ENCODE assay signal across 16 cellular contexts in the genomic region with DNA sequence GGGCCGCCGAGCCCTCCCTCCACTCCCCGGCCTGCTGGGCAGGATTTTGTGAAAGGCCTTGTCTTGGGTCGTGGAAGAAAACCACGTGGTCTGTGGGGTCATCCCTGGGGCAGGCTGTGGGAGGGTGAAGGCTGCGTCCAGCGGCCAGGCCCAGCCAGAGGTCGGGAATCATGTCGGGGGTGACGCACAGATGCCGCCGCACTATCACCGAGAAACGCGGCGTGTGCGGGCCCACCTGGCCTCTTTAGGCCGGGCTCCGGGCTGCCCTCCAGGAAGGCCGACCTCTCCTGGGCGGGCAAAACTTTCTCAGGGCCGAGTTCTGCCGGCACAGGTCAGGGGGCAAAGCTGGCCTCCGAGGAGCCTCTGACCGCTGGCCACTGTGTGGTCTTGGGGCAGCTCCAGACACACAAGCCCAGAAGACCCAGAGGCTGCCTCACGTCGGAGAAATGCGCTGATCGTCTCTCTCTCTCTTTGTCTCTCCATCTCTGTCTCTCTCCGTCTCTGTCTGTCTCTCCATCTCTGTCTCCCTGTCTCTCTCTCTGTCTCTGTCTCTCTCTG. TPM values are rescaled to one million over a fixed set of nuclear protein-coding genes. Genes with fewer than 3 reads are reported as not detected.
A peak's percentile ranks its signal among the peaks of the same experiment; 100 is the strongest.
DNase-seq lines count a peak whose midpoint lies in the region; ATAC-seq and TF ChIP-seq lines count a peak whose summit lies in the region.
"Had no signal": no experiment of that assay in that cellular context is flagged by ENCODE, and none has a peak within 500 bp of the region (broad histone marks: within the 10 kb centered on the region; RNA-seq: fewer than 3 reads in every experiment).

No MANE protein-coding gene starts in this region.

- no peak for DNase-seq in T-cell
- DNase-seq in nephron progenitor cell = no peak
- DNase-seq in CD1c-positive myeloid dendritic cell (ENCODE audit: extremely low spot score) = no peak
- no peak for DNase-seq in ascending aorta (ENCODE audit: low spot score in 2 of 2)
- DNase-seq: AML-193, cerebellar nuclear complex, erythroblast, mesendoderm, NCI-H1092 treated with DMSO at 0.1 percent for 48 hours, NCI-H2227 treated with DMSO at 0.1 percent for 48 hours, PC-3 had no signal

- 70 to 73% methylated on average over 4 to 5 of the region's 30 CpGs for WGBS in gastroesophageal sphincter (ENCODE audit: low coverage in 1 of 2), 2 donors

- H3K4me3 ChIP-seq in BLaER1 (no peak overlapping the region), gastroesophageal sphincter (no peak overlapping the region), ascending aorta (no peak overlapping the region)

- H3K27ac Mint-ChIP-seq in T-cell = peak overlapping the region; percentile 33 to 61
- H3K27ac Mint-ChIP-seq in nephron progenitor cell = peak overlapping the region; percentile 86

- no peak overlapping the region for H3K9ac ChIP-seq in BLaER1

- H3K4me3 Mint-ChIP-seq in T-cell (peak overlapping the region in 1 of 3 donors; percentile 28), nephron progenitor cell (peak overlapping the region; percentile 66)

- POLR2A ChIA-PET in T-cell (lab: Charles Lee) = no interaction called here

- TF ChIP-seq POLR2A in gastroesophageal sphincter (IDR thresholded peaks at IDR 0.05) = no peak

- no peaks in the 10 kb centered on the region for H3K27me3 Mint-ChIP-seq in T-cell
- peaks cover 23% of the 10 kb centered on the region for H3K27me3 Mint-ChIP-seq in nephron progenitor cell (ENCODE audit: low read depth, poor library complexity)
- H3K27me3 Mint-ChIP-seq: IgD-negative memory B cell had no signal

- peaks cover 56% of the 10 kb centered on the region for H3K36me3 ChIP-seq in BLaER1
- H3K36me3 ChIP-seq in gastroesophageal sphincter = peaks cover 0 to 29% of the 10 kb centered on the region in 2 donors
- H3K36me3 ChIP-seq in ascending aorta = peaks cover 8 to 48% of the 10 kb centered on the region in 2 donors

- H4K20me1 ChIP-seq in BLaER1 = peaks cover 94% of the 10 kb centered on the region

- TF ChIP-seq EP300 in gastroesophageal sphincter (IDR thresholded peaks at IDR 0.05) = no peak

- CTCF ChIA-PET in T-cell (lab: Charles Lee) = interaction anchor here in 1 of 2 donors (0.5 kb wide), 1 partner anchor 68 kb away, joined by 6 read pairs; no protein-coding TSS in a partner anchor

- H3K27ac ChIP-seq in BLaER1 (0 out of 2 replicates have a peak overlapping the region, but pooled peaks have one; percentile 18), gastroesophageal sphincter (peak overlapping the region in 2 of 4 donors; percentile 47 to 48), ascending aorta (no peak overlapping the region)

- TF ChIP-seq CTCF in gastroesophageal sphincter (IDR thresholded peaks at IDR 0.05) (no peak), nephron progenitor cell (IDR thresholded peaks at IDR 0.05) (no peak), ascending aorta (IDR thresholded peaks at IDR 0.05) (no peak)

- peaks cover 32% of the 10 kb centered on the region for H3K36me3 Mint-ChIP-seq in T-cell
- peaks cover 19% of the 10 kb centered on the region for H3K36me3 Mint-ChIP-seq in nephron progenitor cell (ENCODE audit: low read depth)

- H3K9me3 ChIP-seq in BLaER1 = no peaks in the 10 kb centered on the region
- H3K9me3 ChIP-seq in gastroesophageal sphincter = no peaks in the 10 kb centered on the region
- no peaks in the 10 kb centered on the region for H3K9me3 ChIP-seq in ascending aorta

- no peak for ATAC-seq in T-cell (replicated peaks in 1 of 4)
- ATAC-seq in gastroesophageal sphincter = peak; percentile 63
- no peak for ATAC-seq in GM19328 (IDR thresholded peaks at IDR 0.05; ENCODE audit: unreplicated experiment)
- no peak for ATAC-seq in GM21390 (IDR thresholded peaks at IDR 0.05; ENCODE audit: unreplicated experiment)
- ATAC-seq: PC-3 had no signal

- intact Hi-C loops in ascending aorta (cut with DNase I) = no loop called here

- H3K4me1 Mint-ChIP-seq in T-cell (peaks cover 40 to 41% (median 40%) of the 10 kb centered on the region in 3 donors), nephron progenitor cell (peaks cover 67% of the 10 kb centered on the region)

- peaks cover 89% of the 10 kb centered on the region for H3K4me1 ChIP-seq in BLaER1
- peaks cover 0 to 52% (median 16%) of the 10 kb centered on the region in 3 donors for H3K4me1 ChIP-seq in gastroesophageal sphincter
- no peaks in the 10 kb centered on the region for H3K4me1 ChIP-seq in ascending aorta

- H3K27me3 ChIP-seq in BLaER1 (no peaks in the 10 kb centered on the region), gastroesophageal sphincter (no peaks in the 10 kb centered on the region), ascending aorta (no peaks in the 10 kb centered on the region)

- H3K9me3 Mint-ChIP-seq in T-cell (no peaks in the 10 kb centered on the region), nephron progenitor cell (peaks cover 4% of the 10 kb centered on the region)
- H3K9me3 Mint-ChIP-seq: IgD-negative memory B cell had no signal

- H3K4me2 ChIP-seq in BLaER1 = no peak overlapping the region

RNA-seq across cellular contexts. Expression of gene NFATC1, which starts 28.4 kb away (rescaled TPM):
- 100 to 1,000 TPM in 1 of 5 donors, 10 to 100 TPM in 4; 58.1 to 108 (median 66.0) TPM for total RNA-seq in T-cell
- 10 to 100 TPM; 13.1 to 21.3 (median 16.2) TPM for total RNA-seq in gastroesophageal sphincter
- total RNA-seq in ascending aorta = 64.1 TPM
